9 cellular contexts compared by ENCODE assay signal in genomic region chr1:241639040-241639652, GRCh38. TPM values are rescaled to one million over a fixed set of nuclear protein-coding genes. Genes with fewer than 3 reads are reported as not detected.
DNase-seq lines count a peak whose midpoint lies in the region; ATAC-seq, FAIRE-seq and TF ChIP-seq lines count a peak whose summit lies in the region.
"Had no signal": no experiment of that assay in that cellular context is flagged by ENCODE, and none has a peak within 500 bp of the region (broad histone marks: within the 10 kb centered on the region; RNA-seq: fewer than 3 reads in every experiment).

No MANE protein-coding gene starts in this region.

- H3K27ac ChIP-seq in ovary: peak overlapping the region in 1 of 2 donors; percentile 58

- no peaks in the 10 kb centered on the region for H3K27me3 ChIP-seq in ovary

- TF ChIP-seq POLR2A in erythroblast (IDR thresholded peaks at IDR 0.05; ENCODE audit: low read length) (no peak), ovary (IDR thresholded peaks at IDR 0.05) (no peak)

- no peaks in the 10 kb centered on the region for H3K9me3 ChIP-seq in ovary

- ATAC-seq in GM19452 (IDR thresholded peaks at IDR 0.05; ENCODE audit: unreplicated experiment) (no peak), esophagus mucosa (no peak)

- TF ChIP-seq EP300 in ovary (IDR thresholded peaks at IDR 0.05): no peak

- H3K36me3 ChIP-seq in ovary: no peaks in the 10 kb centered on the region

- FAIRE-seq in GM19239 (lab: Jason Lieb, UNC): peak; percentile 84

- TF ChIP-seq CTCF in AG10803 (conservative IDR thresholded peaks at IDR 0.05; ENCODE audit: low read length) (no peak), ovary (IDR thresholded peaks at IDR 0.05) (no peak)

- DNase-seq in AG10803 (ENCODE audit: low read depth) (no peak), GM19239 (ENCODE audit: insufficient read length, low spot score) (no peak), RPMI8226 (peak; percentile 49), erythroblast (lab: John Stamatoyannopoulos, UW) (peak; percentile 49 to 50), ovary (no peak), H4 (ENCODE audit: low spot score) (no peak)

- intact Hi-C loops in ovary (cut with DNase I): no loop called here

- WGBS in ovary, 3 donors: 9 to 10% (median 9%) methylated on average over 10 of the region's 10 CpGs

- peak overlapping the region; percentile 97 for H3K4me3 ChIP-seq in AG10803 (ENCODE audit: low read length)
- peak overlapping the region; percentile 91 for H3K4me3 ChIP-seq in ovary

- H3K4me1 ChIP-seq in ovary (ENCODE audit: insufficient read depth): peaks cover 6% of the 10 kb centered on the region

RNA-seq across cellular contexts. Expression of gene CHML, which starts 1.0 kb away (rescaled TPM):
- 10 to 100 TPM in 5 of 7 donors, 1 to 10 TPM in 2; 5.5 to 25.1 (median 16.2) TPM for total RNA-seq in ovary
- polyA plus RNA-seq in ovary: 1 to 10 TPM; 5.3 to 6.7 TPM
- 6.7 and 8.6 TPM in 2 replicates for total RNA-seq in H4 (2014; rRNA removed; shearing (Covaris generic))
- 4.1 TPM for total RNA-seq in esophagus mucosa

RNA-seq across cellular contexts. Expression of gene OPN3, which starts 1.0 kb away (rescaled TPM):
- total RNA-seq in ovary (10 to 100 TPM in 2 of 7 donors, 1 to 10 TPM in 5; 5.3 to 30.3 (median 9.5) TPM), esophagus mucosa (11.0 TPM)
- 10 to 100 TPM in 1 of 2 donors, 1 to 10 TPM in 1; 6.0 to 19.1 TPM for polyA plus RNA-seq in ovary
- 59.6 and 64.0 TPM in 2 replicates for total RNA-seq in H4 (2014; rRNA removed; shearing (Covaris generic))

RNA-seq across cellular contexts. Expression of gene WDR64, which starts 12.9 kb away (rescaled TPM):
- total RNA-seq in ovary: under 1 TPM in 5 of 7 donors, not detected in 2; 0.15 to 0.67 (median 0.41) TPM
- polyA plus RNA-seq in ovary: under 1 TPM; 0.10 to 0.22 TPM
- total RNA-seq in H4 (2014; rRNA removed; shearing (Covaris generic)): not detected in 2 replicates
- not detected for total RNA-seq in esophagus mucosa
- total RNA-seq: HT1080 had no signal

Comparison
In these comparisons a context has a peak if more than half of its experiments do, and no peak if none do; other contexts are left out.
1. DNase-seq: peak in RPMI8226 (single experiment) and erythroblast (2 of 2); none in AG10803 (single experiment), GM19239 (single experiment), ovary (0 of 5) and H4 (single experiment).